34 cellular contexts compared by ENCODE assay signal in the genomic region with DNA sequence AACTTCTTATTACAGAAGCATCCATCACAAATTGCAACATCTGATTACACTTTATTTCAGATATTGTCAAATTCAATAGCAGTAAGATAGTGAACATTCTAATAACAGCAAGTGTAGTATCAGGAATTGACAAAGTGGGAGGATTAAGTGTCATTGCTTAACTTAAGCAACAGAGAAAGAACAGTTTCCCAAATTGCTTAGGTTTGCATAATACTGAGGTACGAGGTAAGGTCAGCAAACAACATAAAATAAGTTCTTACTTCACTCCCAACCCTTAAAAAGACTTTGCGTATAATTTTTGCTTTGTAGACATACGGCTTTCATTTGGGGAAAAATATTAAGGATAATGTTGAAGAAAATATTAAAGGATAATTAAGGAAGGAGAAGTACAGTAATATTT.
"Had no signal": no experiment of that assay in that cellular context is flagged by ENCODE, and none has a peak within 500 bp of the region (broad histone marks: within the 10 kb centered on the region; RNA-seq: fewer than 3 reads in every experiment).

No MANE protein-coding gene starts in this region.

- H3K9me3 ChIP-seq: adrenal gland, ascending aorta, body of pancreas had no signal

- ATAC-seq: activated naive CD4-positive, alpha-beta T cell treated with anti-CD3 and anti-CD28 coated beads, Interleukin-2, amount 50 U/mL, for 72 hours; activated naive CD8-positive, alpha-beta T cell treated with anti-CD3 and anti-CD28 coated beads, Interleukin-2, amount 50 U/mL, for 24 hours; activated T-cell treated with anti-CD3 and anti-CD28 coated beads, Interleukin-2, amount 50 U/mL, for 4 hours; activated T-cell treated with anti-CD3 and anti-CD28 coated beads, Interleukin-2, amount 50 U/mL, for 72 hours; activated T-helper 17 cell treated with anti-CD3 and anti-CD28 coated beads, Interleukin-2, amount 50 U/mL, for 72 hours; body of pancreas had no signal

- FAIRE-seq: astrocyte, bronchial epithelial cell had no signal

- H3K27ac ChIP-seq: adrenal gland, ascending aorta, body of pancreas, brain microvascular endothelial cell, breast epithelium, cardiac muscle cell had no signal

- H3K4me1 ChIP-seq: adrenal gland, ascending aorta, body of pancreas, breast epithelium had no signal

- DNase-seq: activated effector memory CD4-positive, alpha-beta T cell treated with anti-CD3 and anti-CD28 coated beads, Interleukin-2, amount 50 U/mL, for 16 hours; activated effector memory CD4-positive, alpha-beta T cell treated with Interleukin-2 at 50 U/mL for 16 hours; activated gamma-delta T cell; activated gamma-delta T cell treated with Interleukin-2 at 50 U/mL for 16 hours; activated naive CD4-positive, alpha-beta T cell; activated naive CD4-positive, alpha-beta T cell treated with anti-CD3 and anti-CD28 coated beads for 36 hours; activated naive CD4-positive, alpha-beta T cell treated with anti-CD3 and anti-CD28 coated beads, Interleukin-2, amount 10 ng/mL, durations not matched to agents 7 days and 5 days; activated naive CD4-positive, alpha-beta T cell treated with anti-CD3 and anti-CD28 coated beads, Interleukin-2, amount 50 U/mL, for 16 hours; activated naive CD4-positive, alpha-beta T cell treated with Interleukin-2 at 50 U/mL for 16 hours; activated naive CD8-positive, alpha-beta T cell treated with anti-CD3 and anti-CD28 coated beads for 36 hours; activated naive CD8-positive, alpha-beta T cell treated with anti-CD3 and anti-CD28 coated beads, Interleukin-2, amount 10 ng/mL, durations not matched to agents 7 days and 5 days; activated naive CD8-positive, alpha-beta T cell treated with anti-CD3 and anti-CD28 coated beads, Interleukin-2, amount 50 U/mL, for 24 hours; activated T-cell treated with anti-CD3 and anti-CD28 coated beads, Interleukin-2, amount 50 U/mL, for 1 hour; activated T-cell treated with anti-CD3 and anti-CD28 coated beads, Interleukin-2, amount 50 U/mL, for 24 hours; activated T-cell treated with anti-CD3 and anti-CD28 coated beads, Interleukin-2, amount 50 U/mL, for 4 hours; activated T-cell treated with anti-CD3 and anti-CD28 coated beads, Interleukin-2, amount 50 U/mL, for 48 hours; activated T-cell treated with anti-CD3 and anti-CD28 coated beads, Interleukin-2, amount 50 U/mL, for 72 hours; adrenal gland; amniotic stem cell; amygdala; anterior cingulate cortex; aorta; body of pancreas; brain microvascular endothelial cell; caudate nucleus; central memory CD4-positive, alpha-beta T cell; cerebellar nuclear complex had no signal

- H3K27me3 ChIP-seq: adrenal gland, ascending aorta, body of pancreas, brain microvascular endothelial cell, breast epithelium, cardiac muscle cell had no signal

- H3K36me3 ChIP-seq: adrenal gland, ascending aorta, brain microvascular endothelial cell, breast epithelium, cardiac muscle cell had no signal

- H3K4me3 ChIP-seq: adrenal gland, ascending aorta, body of pancreas, breast epithelium, cardiac muscle cell had no signal
